ENCODE assay signal across 15 cellular contexts in genomic region chr4:175176710-175177109, GRCh38.
DNase-seq lines count a peak whose midpoint lies in the region; ATAC-seq and TF ChIP-seq lines count a peak whose summit lies in the region.
"Had no signal": no experiment of that assay in that cellular context is flagged by ENCODE, and none has a peak within 500 bp of the region (broad histone marks: within the 10 kb centered on the region; RNA-seq: fewer than 3 reads in every experiment).

No MANE protein-coding gene starts in this region.

- RAD21 ChIA-PET in HCT116 (lab: Charles Lee; ENCODE audit: low non-redundant PET in 1 of 2, low total read pairs in 2 of 2, uncharacterized antibody in 2 of 2, unreplicated experiment in 2 of 2), result no interaction called here

- no peak overlapping the region for H3K4me3 Mint-ChIP-seq in activated T-cell treated with anti-CD3 and anti-CD28 coated beads, Interleukin-2, amount 50 U/mL, for 4 hours
- no peak overlapping the region for H3K4me3 Mint-ChIP-seq in progenitor cell of endocrine pancreas (ENCODE audit: low read depth)
- H3K4me3 Mint-ChIP-seq: CD4-positive, alpha-beta T cell had no signal

- H3K4me3 ChIP-seq in HCT116 (replicated peaks in 1 of 2; ENCODE audit: low read depth in 1 of 2, low read length in 2 of 2) (no peak overlapping the region), OCI-LY1 (ENCODE audit: low read depth, low read length, poor library complexity, severe bottlenecking) (no peak overlapping the region), lower lobe of right lung (no peak overlapping the region)

- CTCF ChIA-PET in HCT116 (lab: Charles Lee), result interaction anchor here (0.6 kb wide), 1 partner anchor 413 kb away, joined by 3 read pairs; no protein-coding TSS in a partner anchor

- no peak overlapping the region for H3K27ac Mint-ChIP-seq in progenitor cell of endocrine pancreas
- H3K27ac Mint-ChIP-seq: CD4-positive, alpha-beta T cell had no signal

- H3K4me1 ChIP-seq in HCT116 (ENCODE audit: control insufficient read depth in 1 of 2, insufficient read depth in 2 of 2, low read length in 2 of 2) (no peaks in the 10 kb centered on the region), OCI-LY1 (ENCODE audit: insufficient read depth, low read length, severe bottlenecking) (peaks cover 14% of the 10 kb centered on the region), lower lobe of right lung (no peaks in the 10 kb centered on the region)

- H4K20me1 ChIP-seq in HCT116 (ENCODE audit: insufficient read depth) (no peaks in the 10 kb centered on the region), OCI-LY1 (ENCODE audit: insufficient read depth, low read length) (no peaks in the 10 kb centered on the region)

- no peaks in the 10 kb centered on the region for H3K36me3 Mint-ChIP-seq in activated T-cell treated with anti-CD3 and anti-CD28 coated beads, Interleukin-2, amount 50 U/mL, for 4 hours (ENCODE audit: insufficient read depth)
- H3K36me3 Mint-ChIP-seq in progenitor cell of endocrine pancreas (ENCODE audit: insufficient read depth), result no peaks in the 10 kb centered on the region

- DNase-seq in HCT116 (ENCODE audit: low read depth, low spot score) (no peak), astrocyte of the hippocampus (ENCODE audit: low read depth, low spot score) (peak; percentile 2), renal cortical epithelial cell (ENCODE audit: low read depth) (peak; percentile 2), lower lobe of right lung (no peak), progenitor cell of endocrine pancreas (ENCODE audit: low spot score, unreplicated experiment) (no peak), NCI-H146 treated with DMSO at 0.1 percent for 48 hours (lab: John Stamatoyannopoulos, UW; ENCODE audit: unreplicated experiment) (no peak)
- DNase-seq in activated T-cell treated with anti-CD3 and anti-CD28 coated beads, Interleukin-2, amount 50 U/mL, for 4 hours, result no peak
- DNase-seq: ACHN; C1 segment of cervical spinal cord; Calu3; CD4-positive, alpha-beta T cell; DMS 273 treated with DMSO at 0.1 percent for 48 hours; GOT3; HCEC 1CT had no signal

- no peak for TF ChIP-seq POLR2A in HCT116 (IDR thresholded peaks at IDR 0.05; ENCODE audit: borderline replicate concordance, extremely low read depth, insufficient read depth, insufficient read length)

- no peaks in the 10 kb centered on the region for H3K27me3 Mint-ChIP-seq in activated T-cell treated with anti-CD3 and anti-CD28 coated beads, Interleukin-2, amount 50 U/mL, for 4 hours (ENCODE audit: low read depth)
- H3K27me3 Mint-ChIP-seq in progenitor cell of endocrine pancreas, result no peaks in the 10 kb centered on the region
- H3K27me3 Mint-ChIP-seq: CD4-positive, alpha-beta T cell had no signal

- POLR2A ChIA-PET in HCT116 (lab: Charles Lee), result no interaction called here

- H3K9me2 ChIP-seq in HCT116 (ENCODE audit: insufficient read depth) (no peaks in the 10 kb centered on the region; the same call in 1 of the 2 replicates), OCI-LY1 (ENCODE audit: low read depth, low read length) (no peaks in the 10 kb centered on the region)

- H3K27me3 ChIP-seq in HCT116 (ENCODE audit: insufficient read depth, low read length) (no peaks in the 10 kb centered on the region), OCI-LY1 (ENCODE audit: insufficient read depth, low read length) (no peaks in the 10 kb centered on the region), lower lobe of right lung (ENCODE audit: low read depth) (no peaks in the 10 kb centered on the region)

- TF ChIP-seq CTCF in HCT116 (IDR thresholded peaks at IDR 0.05 in 2 of 3, conservative IDR thresholded peaks at IDR 0.05 in 1 of 3; ENCODE audit: borderline replicate concordance in 1 of 3, insufficient read depth in 1 of 3, low read depth in 2 of 3, low read length in 2 of 3) (no peak), OCI-LY1 (IDR thresholded peaks at IDR 0.05; ENCODE audit: low read length) (no peak), lower lobe of right lung (IDR thresholded peaks at IDR 0.05) (no peak), progenitor cell of endocrine pancreas (IDR thresholded peaks at IDR 0.05; ENCODE audit: unreplicated experiment) (no peak)

- H3K9me3 ChIP-seq in HCT116 (ENCODE audit: control insufficient read depth in 1 of 2, insufficient read depth in 1 of 2, low read depth in 1 of 2, low read length in 2 of 2) (no peaks in the 10 kb centered on the region), OCI-LY1 (ENCODE audit: low read length) (peaks cover 13% of the 10 kb centered on the region), lower lobe of right lung (no peaks in the 10 kb centered on the region)

- no TSS peak for BruUV-seq in HCT116 (replicated peaks; lab: Mats Ljungman, UMichigan)

- no peak for TF ChIP-seq RAD21 in HCT116 (IDR thresholded peaks at IDR 0.05; ENCODE audit: low read depth)

- H3K9ac ChIP-seq in HCT116 (ENCODE audit: low read length), result no peak overlapping the region
- H3K9ac ChIP-seq in OCI-LY1 (ENCODE audit: low read length), result no peak overlapping the region

- H3K36me3 ChIP-seq in HCT116 (ENCODE audit: control insufficient read depth in 1 of 2, insufficient read depth in 2 of 2, low read length in 2 of 2) (no peaks in the 10 kb centered on the region), OCI-LY1 (ENCODE audit: insufficient read depth, low read length) (no peaks in the 10 kb centered on the region; the same call in 1 of the 2 replicates), lower lobe of right lung (no peaks in the 10 kb centered on the region)

- H3K4me2 ChIP-seq in HCT116 (ENCODE audit: low read length) (no peak overlapping the region), OCI-LY1 (ENCODE audit: low read length) (no peak overlapping the region; the same call in 1 of the 2 replicates)

- H3K9me3 Mint-ChIP-seq in activated T-cell treated with anti-CD3 and anti-CD28 coated beads, Interleukin-2, amount 50 U/mL, for 4 hours, result peaks cover 10% of the 10 kb centered on the region
- H3K9me3 Mint-ChIP-seq in progenitor cell of endocrine pancreas (ENCODE audit: low read depth), result peaks cover under 1% of the 10 kb centered on the region

- intact Hi-C loops in HCT116 (cut with micrococcal nuclease) (no loop called here), lower lobe of right lung (cut with DNase I) (no loop called here)

- ATAC-seq in HCT116 (no peak), lower lobe of right lung (no peak)
- no peak for ATAC-seq in activated T-cell treated with anti-CD3 and anti-CD28 coated beads, Interleukin-2, amount 50 U/mL, for 4 hours

- H2AFZ ChIP-seq in HCT116 (ENCODE audit: low read depth, low read length, poor library complexity, severe bottlenecking) (peak overlapping the region; percentile 60), OCI-LY1 (ENCODE audit: low read length) (peak overlapping the region; percentile 94)

- H3K79me2 ChIP-seq in HCT116 (ENCODE audit: insufficient read depth, low read length), result no peaks in the 10 kb centered on the region
- H3K79me2 ChIP-seq in OCI-LY1 (ENCODE audit: insufficient read depth, low read length), result no peaks in the 10 kb centered on the region

- no peak overlapping the region for H3K27ac ChIP-seq in HCT116 (ENCODE audit: low read depth, low read length)
- peak overlapping the region; percentile 33 for H3K27ac ChIP-seq in OCI-LY1 (ENCODE audit: low read depth, low read length, poor library complexity, severe bottlenecking)
- no peak overlapping the region for H3K27ac ChIP-seq in lower lobe of right lung

- no peaks in the 10 kb centered on the region for H3K4me1 Mint-ChIP-seq in activated T-cell treated with anti-CD3 and anti-CD28 coated beads, Interleukin-2, amount 50 U/mL, for 4 hours (ENCODE audit: low read depth)
- no peaks in the 10 kb centered on the region for H3K4me1 Mint-ChIP-seq in progenitor cell of endocrine pancreas (ENCODE audit: low read depth)

- no peaks in the 10 kb centered on the region for H3F3A ChIP-seq in OCI-LY1 (ENCODE audit: insufficient read depth, low read length)

TF ChIP-seq in HCT116, 20 proteins besides CTCF, POLR2A, EP300 and RAD21 (continues in another document):
- TF ChIP-seq POLR2AphosphoS5 (IDR thresholded peaks at IDR 0.05; ENCODE audit: low read depth, low read length) (no peak), CBX3 (IDR thresholded peaks at IDR 0.05; ENCODE audit: low read depth) (no peak), REST (IDR thresholded peaks at IDR 0.05; ENCODE audit: low read depth) (no peak), MAX (IDR thresholded peaks at IDR 0.05) (no peak), YY1 (IDR thresholded peaks at IDR 0.05; ENCODE audit: extremely low read depth, insufficient replicate concordance, low read depth, low read length) (no peak), EZH2phosphoT487 (IDR thresholded peaks at IDR 0.05; ENCODE audit: borderline replicate concordance) (no peak), JUND (IDR thresholded peaks at IDR 0.05) (no peak), SP1 (IDR thresholded peaks at IDR 0.05; ENCODE audit: low read depth) (no peak), EGR1 (IDR thresholded peaks at IDR 0.05; ENCODE audit: low read depth) (no peak), ZFX (IDR thresholded peaks at IDR 0.05) (no peak), CEBPB (IDR thresholded peaks at IDR 0.05; ENCODE audit: low read depth) (no peak), ELF1 (IDR thresholded peaks at IDR 0.05; ENCODE audit: borderline replicate concordance, low read depth) (no peak)

Comparison
In these comparisons a context has a peak if more than half of its experiments do, and no peak if none do; other contexts are left out.
1. DNase-seq: peak in astrocyte of the hippocampus (single experiment) and renal cortical epithelial cell (single experiment); none in HCT116 (single experiment), activated T-cell treated with anti-CD3 and anti-CD28 coated beads, Interleukin-2, amount 50 U/mL, for 4 hours (single experiment), lower lobe of right lung (single experiment), progenitor cell of endocrine pancreas (single experiment) and NCI-H146 treated with DMSO at 0.1 percent for 48 hours (single experiment).